ENCODE assay signal across 8 cellular contexts in genomic region chr7:111735661-111736323, GRCh38.
DNase-seq lines count a peak whose midpoint lies in the region; ATAC-seq and FAIRE-seq lines count a peak whose summit lies in the region.

No MANE protein-coding gene starts in this region.

- intact Hi-C loops in Right ventricle myocardium inferior (cut with DNase I), result loop anchor here (5.0 to 10.0 kb wide), 3 partner anchors 248 to 641 kb away; partner anchors contain the start of gene LRRN3
- intact Hi-C loops in cardiac septum (cut with DNase I), result loop anchor here (10.0 kb wide), 1 partner anchor 641 kb away; the partner anchor contains the start of gene LRRN3

- ATAC-seq in Right ventricle myocardium inferior, result peak; percentile 61
- peak; percentile 79 for ATAC-seq in HG02623 (IDR thresholded peaks at IDR 0.05; ENCODE audit: unreplicated experiment)

- FAIRE-seq in islet of Langerhans (lab: Jason Lieb, UNC), result peak; percentile 90

- DNase-seq in Right ventricle myocardium inferior (ENCODE audit: missing footprints), result no peak
- DNase-seq in cardiac septum (ENCODE audit: low spot score), result no peak
- DNase-seq in NCI-H1436 treated with DMSO at 0.1 percent for 48 hours (lab: John Stamatoyannopoulos, UW), result peak; percentile 6
- DNase-seq in T-helper 1 cell, result peak in 4 of 5 donors; percentile 22 to 51 (median 43)
- peak; percentile 31 for DNase-seq in brain pericyte (ENCODE audit: low read depth, low spot score)
- peak; percentile 16 for DNase-seq in stimulated activated CD4-positive, alpha-beta T cell treated with anti-CD3 and anti-CD28 coated beads, Interleukin-4, amount 100 ng/mL, for 1 hour

Comparison
In these comparisons a context has a peak if more than half of its experiments do, and no peak if none do; other contexts are left out.
1. DNase-seq: peak in NCI-H1436 treated with DMSO at 0.1 percent for 48 hours (single experiment), T-helper 1 cell (4 of 5), brain pericyte (single experiment) and stimulated activated CD4-positive, alpha-beta T cell treated with anti-CD3 and anti-CD28 coated beads, Interleukin-4, amount 100 ng/mL, for 1 hour (single experiment); none in Right ventricle myocardium inferior (single experiment) and cardiac septum (single experiment).